8 cellular contexts compared by ENCODE assay signal in the genomic region with DNA sequence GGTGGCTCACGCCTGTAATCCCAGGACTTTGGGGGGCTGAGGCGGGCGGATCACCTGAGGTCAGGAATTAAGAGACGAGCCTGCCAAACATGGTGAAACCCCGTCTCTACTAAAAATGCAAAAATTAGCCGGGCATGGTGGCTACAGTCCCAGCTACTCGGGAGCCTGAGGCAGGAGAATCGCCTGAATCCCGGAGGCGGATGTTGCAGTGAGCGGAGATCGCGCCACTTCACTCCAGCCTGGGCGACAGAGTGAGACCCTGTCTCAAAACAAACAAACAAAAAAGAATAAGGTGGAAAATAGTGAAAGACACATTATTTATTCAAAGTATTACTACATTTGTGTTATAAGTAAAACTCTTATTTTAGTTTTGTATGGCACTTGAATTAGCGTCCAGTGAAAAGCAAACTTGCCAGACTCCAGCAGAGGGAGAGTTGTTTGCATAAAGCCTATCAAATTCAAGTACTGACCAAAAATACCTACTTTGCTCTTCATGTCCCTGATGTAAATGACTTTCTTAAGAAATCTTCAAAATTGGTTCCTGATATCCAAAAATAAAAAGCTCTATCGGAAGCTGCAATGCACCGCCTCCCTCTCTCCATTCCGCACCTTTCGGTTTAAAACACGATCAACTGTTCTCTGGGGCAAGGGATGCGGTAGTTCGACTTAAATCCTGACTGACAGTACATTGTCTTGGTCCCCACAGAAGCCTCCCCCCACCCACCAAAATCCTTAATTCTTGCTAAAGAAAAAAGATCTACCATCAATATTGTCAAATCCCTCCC. TPM values are rescaled to one million over a fixed set of nuclear protein-coding genes. Genes with fewer than 3 reads are reported as not detected.
DNase-seq lines count a peak whose midpoint lies in the region; ATAC-seq and TF ChIP-seq lines count a peak whose summit lies in the region.

No MANE protein-coding gene starts in this region.

- H3K4me3 Mint-ChIP-seq in activated naive CD4-positive, alpha-beta T cell treated with anti-CD3 and anti-CD28 coated beads for 36 hours: peak overlapping the region; percentile 99

- H3K27me3 ChIP-seq in ascending aorta (no peaks in the 10 kb centered on the region), thymus (ENCODE audit: control insufficient read depth, insufficient read depth) (no peaks in the 10 kb centered on the region)

- peaks cover 61% of the 10 kb centered on the region for H3K4me1 Mint-ChIP-seq in activated naive CD4-positive, alpha-beta T cell treated with anti-CD3 and anti-CD28 coated beads for 36 hours (ENCODE audit: low read depth)

- WGBS in thymus: 72% methylated on average over 22 of the region's 22 CpGs

- no peak for TF ChIP-seq CTCF in ascending aorta (IDR thresholded peaks at IDR 0.05)

- H3K27ac ChIP-seq in ascending aorta (peak overlapping the region; percentile 91 to 96), thymus (ENCODE audit: low read depth) (no peak overlapping the region)

- intact Hi-C loops in activated naive CD4-positive, alpha-beta T cell treated with anti-CD3 and anti-CD28 coated beads for 36 hours (cut with micrococcal nuclease): loop anchor here (5.0 to 10.0 kb wide), 4 partner anchors 389 to 1063 kb away; a partner anchor contains a TSS
- intact Hi-C loops in ascending aorta (cut with DNase I): no loop called here

- peaks cover 0 to 4% of the 10 kb centered on the region in 2 donors for H3K36me3 ChIP-seq in ascending aorta
- H3K36me3 ChIP-seq in thymus (ENCODE audit: control insufficient read depth, insufficient read depth): peaks cover 4% of the 10 kb centered on the region

- H3K27ac Mint-ChIP-seq in activated naive CD4-positive, alpha-beta T cell treated with anti-CD3 and anti-CD28 coated beads for 36 hours: peak overlapping the region; percentile 98

- H3K36me3 Mint-ChIP-seq in activated naive CD4-positive, alpha-beta T cell treated with anti-CD3 and anti-CD28 coated beads for 36 hours (ENCODE audit: low read depth): peaks cover 42% of the 10 kb centered on the region

- no peak for DNase-seq in activated naive CD4-positive, alpha-beta T cell treated with anti-CD3 and anti-CD28 coated beads for 36 hours
- DNase-seq in activated naive CD4-positive, alpha-beta T cell (lab: John Stamatoyannopoulos, UW): no peak
- no peak for DNase-seq in ascending aorta (ENCODE audit: low spot score in 2 of 2)
- DNase-seq in left kidney (ENCODE audit: low read depth, low spot score): peak; percentile 23
- DNase-seq in UCSD-AML1 (lab: John Stamatoyannopoulos, UW; ENCODE audit: unreplicated experiment): no peak
- DNase-seq in AML-193 (lab: John Stamatoyannopoulos, UW): no peak

- ATAC-seq in GM21381 (IDR thresholded peaks at IDR 0.05; ENCODE audit: unreplicated experiment): no peak

- H3K4me3 ChIP-seq in ascending aorta (peak overlapping the region; percentile 71 to 80), thymus (ENCODE audit: low read length) (peak overlapping the region; percentile 91)

- H3K9me3 Mint-ChIP-seq in activated naive CD4-positive, alpha-beta T cell treated with anti-CD3 and anti-CD28 coated beads for 36 hours: no peaks in the 10 kb centered on the region

- H3K9me3 ChIP-seq in ascending aorta (no peaks in the 10 kb centered on the region), thymus (ENCODE audit: control insufficient read depth) (no peaks in the 10 kb centered on the region)

- CTCF ChIA-PET in activated naive CD4-positive, alpha-beta T cell treated with anti-CD3 and anti-CD28 coated beads for 36 hours (lab: Charles Lee): interaction anchor here (0.8 to 2.4 kb wide), 3 partner anchors 9 to 191 kb away, joined by 3 to 5 read pairs (median 4); no protein-coding TSS in a partner anchor

- no peaks in the 10 kb centered on the region for H3K27me3 Mint-ChIP-seq in activated naive CD4-positive, alpha-beta T cell treated with anti-CD3 and anti-CD28 coated beads for 36 hours (ENCODE audit: low read depth)

- H3K4me1 ChIP-seq in ascending aorta (peaks cover 0 to 21% of the 10 kb centered on the region in 2 donors), thymus (ENCODE audit: control insufficient read depth, insufficient read depth, low read length) (peaks cover 9% of the 10 kb centered on the region)

RNA-seq across cellular contexts. Expression of a gene that starts 1.2 kb away (rescaled TPM):
- total RNA-seq in activated naive CD4-positive, alpha-beta T cell treated with anti-CD3 and anti-CD28 coated beads for 36 hours: 10 to 100 TPM; 31.1 to 32.7 TPM
- 24.1 TPM for total RNA-seq in ascending aorta
- polyA plus RNA-seq in thymus: 15.6 TPM
